Comparison of ENCODE assay signal across 27 cellular contexts in genomic region chr9:123441769-123442168, GRCh38.
"Had no signal": no experiment of that assay in that cellular context is flagged by ENCODE, and none has a peak within 500 bp of the region (broad histone marks: within the 10 kb centered on the region; RNA-seq: fewer than 3 reads in every experiment).

No MANE protein-coding gene starts in this region.

- H3K27ac ChIP-seq: stomach, suprapubic skin, testis, thoracic aorta, thyroid gland, tibial artery, tibial nerve, transverse colon, upper lobe of left lung, upper lobe of right lung, uterus, vagina had no signal

- H3K9me3 ChIP-seq: stomach, suprapubic skin, testis, thoracic aorta, thyroid gland, tibial artery, tibial nerve, transverse colon, upper lobe of left lung, upper lobe of right lung, uterus, vagina had no signal

- H3K4me1 ChIP-seq: stomach, suprapubic skin, testis, tibial artery, tibial nerve, transverse colon, upper lobe of left lung, upper lobe of right lung, uterus, vagina had no signal

- DNase-seq: stimulated activated CD4-positive, alpha-beta T cell treated with anti-CD3 and anti-CD28 coated beads, Interleukin-2, amount 100 ng/mL, for 48 hours; stimulated activated CD4-positive, alpha-beta T cell treated with anti-CD3 and anti-CD28 coated beads, Interleukin-4, amount 100 ng/mL, for 1 hour; stimulated activated CD4-positive, alpha-beta T cell treated with anti-CD3 and anti-CD28 coated beads, Interleukin-4, amount 100 ng/mL, for 24 hours; stimulated activated CD4-positive, alpha-beta T cell treated with anti-CD3 and anti-CD28 coated beads, Interleukin-4, amount 100 ng/mL, for 4 hours; stimulated activated CD8-positive, alpha-beta memory T cell treated with anti-CD3 and anti-CD28 coated beads, Interleukin-4, amount 100 ng/mL, for 48 hours; stimulated activated naive B cell treated with anti-CD40 and anti-IgM and Interleukin-4, amounts not matched to agents 10 μg/mL and 1 μg/mL and 100 μg/mL, for 72 hours; stimulated activated naive CD4-positive, alpha-beta T cell; stimulated activated naive CD4-positive, alpha-beta T cell treated with Interleukin-2 at 50 U/mL for 16 hours; stimulated activated naive CD8-positive, alpha-beta T cell treated with anti-CD3 and anti-CD28 coated beads, Interleukin-15, amount 100 ng/mL, for 72 hours; stimulated activated naive CD8-positive, alpha-beta T cell treated with anti-CD3 and anti-CD28 coated beads, Interleukin-15, Interleukin-2, amounts not matched to agents 100 U/mL and 50 U/mL, for 24 hours; stomach; substantia nigra; testis; thyroid gland; tibial artery; transverse colon; trophoblast cell; upper lobe of left lung; upper lobe of right lung; uterus had no signal

- H3K36me3 ChIP-seq: uterus had no signal

- ATAC-seq: stimulated activated effector memory CD8-positive, alpha-beta T cell treated with anti-CD3 and anti-CD28 coated beads, Interleukin-12 subunit alpha, Interleukin-12 subunit beta, amount 100 ng/mL, for 72 hours; stimulated activated memory B cell treated with anti-CD40 and anti-IgM and Interleukin-4, amounts not matched to agents 10 μg/mL and 1 μg/mL and 100 μg/mL, for 72 hours; stimulated activated naive B cell treated with anti-CD40 and anti-IgM and Interleukin-4, amounts not matched to agents 10 μg/mL and 1 μg/mL and 100 μg/mL, for 72 hours; stimulated activated naive CD8-positive, alpha-beta T cell treated with anti-CD3 and anti-CD28 coated beads, Interleukin-15, amount 100 ng/mL, for 72 hours; stimulated activated naive CD8-positive, alpha-beta T cell treated with anti-CD3 and anti-CD28 coated beads, Interleukin-15, Interleukin-2, amounts not matched to agents 100 U/mL and 50 U/mL, for 24 hours; upper lobe of right lung had no signal

- H3K4me3 ChIP-seq: stomach, suprapubic skin, testis, thoracic aorta, thyroid gland, tibial artery, tibial nerve, transverse colon, upper lobe of left lung, upper lobe of right lung, uterus, vagina had no signal

- FAIRE-seq: urothelium cell line had no signal

- H3K27me3 ChIP-seq: stomach, suprapubic skin, testis, thyroid gland, tibial artery, tibial nerve, transverse colon, upper lobe of left lung, upper lobe of right lung, uterus, vagina had no signal
